Comparison of ENCODE assay signal across 31 cellular contexts in genomic region chr17:44465276-44465675, GRCh38.
"Had no signal": no experiment of that assay in that cellular context is flagged by ENCODE, and none has a peak within 500 bp of the region (broad histone marks: within the 10 kb centered on the region; RNA-seq: fewer than 3 reads in every experiment).

No MANE protein-coding gene starts in this region.

- H3K4me3 ChIP-seq: ascending aorta, breast epithelium, cardiac muscle cell, colonic mucosa, dorsolateral prefrontal cortex, heart left ventricle had no signal

- H3K36me3 Mint-ChIP-seq: activated naive CD4-positive, alpha-beta T cell treated with anti-CD3 and anti-CD28 coated beads, Interleukin-2, amount 50 U/mL, for 72 hours had no signal

- H3K27me3 ChIP-seq: ascending aorta, breast epithelium, cardiac muscle cell, colonic mucosa, dorsolateral prefrontal cortex, heart left ventricle had no signal

- H3K9me3 Mint-ChIP-seq: activated CD4-positive, alpha-beta memory T cell treated with anti-CD3 and anti-CD28 coated beads, Interleukin-2, amount 10 ng/mL, durations not matched to agents 7 days and 5 days; activated CD4-positive, alpha-beta T cell treated with anti-CD3 and anti-CD28 coated beads, Interleukin-2, amount 10 ng/mL, durations not matched to agents 7 days and 5 days; activated naive CD4-positive, alpha-beta T cell treated with anti-CD3 and anti-CD28 coated beads, Interleukin-2, amount 10 ng/mL, durations not matched to agents 7 days and 5 days; activated naive CD4-positive, alpha-beta T cell treated with anti-CD3 and anti-CD28 coated beads, Interleukin-2, amount 50 U/mL, for 72 hours; activated naive CD8-positive, alpha-beta T cell treated with anti-CD3 and anti-CD28 coated beads, Interleukin-2, amount 10 ng/mL, durations not matched to agents 7 days and 5 days; activated T-cell treated with anti-CD3 and anti-CD28 coated beads, Interleukin-2, amount 50 U/mL, for 24 hours; activated T-cell treated with anti-CD3 and anti-CD28 coated beads, Interleukin-2, amount 50 U/mL, for 72 hours; dendritic cell treated with granulocyte-macrophage colony-stimulating factor and Interleukin-4, amounts not matched to agents 40 ng/mL and 50 ng/mL, for 4 days; endodermal cell had no signal

- H3K9me3 ChIP-seq: ascending aorta, breast epithelium, colonic mucosa had no signal

- ATAC-seq: activated naive CD4-positive, alpha-beta T cell treated with anti-CD3 and anti-CD28 coated beads, Interleukin-2, amount 50 U/mL, for 72 hours; activated T-cell treated with anti-CD3 and anti-CD28 coated beads, Interleukin-2, amount 50 U/mL, for 72 hours; esophagus mucosa; heart left ventricle had no signal

- H3K4me3 Mint-ChIP-seq: activated CD4-positive, alpha-beta memory T cell treated with anti-CD3 and anti-CD28 coated beads, Interleukin-2, amount 10 ng/mL, durations not matched to agents 7 days and 5 days; activated CD4-positive, alpha-beta T cell treated with anti-CD3 and anti-CD28 coated beads, Interleukin-2, amount 10 ng/mL, durations not matched to agents 7 days and 5 days; activated naive CD4-positive, alpha-beta T cell treated with anti-CD3 and anti-CD28 coated beads, Interleukin-2, amount 10 ng/mL, durations not matched to agents 7 days and 5 days; activated naive CD8-positive, alpha-beta T cell treated with anti-CD3 and anti-CD28 coated beads, Interleukin-2, amount 10 ng/mL, durations not matched to agents 7 days and 5 days; activated T-cell treated with anti-CD3 and anti-CD28 coated beads, Interleukin-2, amount 50 U/mL, for 24 hours; activated T-cell treated with anti-CD3 and anti-CD28 coated beads, Interleukin-2, amount 50 U/mL, for 72 hours; brain; dendritic cell treated with granulocyte-macrophage colony-stimulating factor and Interleukin-4, amounts not matched to agents 40 ng/mL and 50 ng/mL, for 4 days; endodermal cell had no signal

- H3K27me3 Mint-ChIP-seq: activated CD4-positive, alpha-beta memory T cell treated with anti-CD3 and anti-CD28 coated beads, Interleukin-2, amount 10 ng/mL, durations not matched to agents 7 days and 5 days; activated CD4-positive, alpha-beta T cell treated with anti-CD3 and anti-CD28 coated beads, Interleukin-2, amount 10 ng/mL, durations not matched to agents 7 days and 5 days; activated naive CD4-positive, alpha-beta T cell treated with anti-CD3 and anti-CD28 coated beads, Interleukin-2, amount 10 ng/mL, durations not matched to agents 7 days and 5 days; activated naive CD8-positive, alpha-beta T cell treated with anti-CD3 and anti-CD28 coated beads, Interleukin-2, amount 10 ng/mL, durations not matched to agents 7 days and 5 days; activated T-cell treated with anti-CD3 and anti-CD28 coated beads, Interleukin-2, amount 50 U/mL, for 24 hours; brain; dendritic cell treated with granulocyte-macrophage colony-stimulating factor and Interleukin-4, amounts not matched to agents 40 ng/mL and 50 ng/mL, for 4 days had no signal

- H3K4me1 ChIP-seq: breast epithelium, colonic mucosa had no signal

- FAIRE-seq: frontal cortex had no signal

- H3K27ac ChIP-seq: ascending aorta, breast epithelium, cardiac muscle cell, colonic mucosa, dorsolateral prefrontal cortex, heart left ventricle had no signal

- H3K36me3 ChIP-seq: breast epithelium, colonic mucosa had no signal

- H3K27ac Mint-ChIP-seq: activated CD4-positive, alpha-beta memory T cell treated with anti-CD3 and anti-CD28 coated beads, Interleukin-2, amount 10 ng/mL, durations not matched to agents 7 days and 5 days; activated CD4-positive, alpha-beta T cell treated with anti-CD3 and anti-CD28 coated beads, Interleukin-2, amount 10 ng/mL, durations not matched to agents 7 days and 5 days; activated naive CD4-positive, alpha-beta T cell treated with anti-CD3 and anti-CD28 coated beads, Interleukin-2, amount 10 ng/mL, durations not matched to agents 7 days and 5 days; activated naive CD4-positive, alpha-beta T cell treated with anti-CD3 and anti-CD28 coated beads, Interleukin-2, amount 50 U/mL, for 72 hours; activated naive CD8-positive, alpha-beta T cell treated with anti-CD3 and anti-CD28 coated beads, Interleukin-2, amount 10 ng/mL, durations not matched to agents 7 days and 5 days; activated T-cell treated with anti-CD3 and anti-CD28 coated beads, Interleukin-2, amount 50 U/mL, for 72 hours; dendritic cell treated with granulocyte-macrophage colony-stimulating factor and Interleukin-4, amounts not matched to agents 40 ng/mL and 50 ng/mL, for 4 days; endodermal cell had no signal

- DNase-seq: activated CD4-positive, alpha-beta memory T cell treated with anti-CD3 and anti-CD28 coated beads, Interleukin-2, amount 10 ng/mL, durations not matched to agents 7 days and 5 days; activated CD4-positive, alpha-beta T cell treated with anti-CD3 and anti-CD28 coated beads for 1 hour; activated CD4-positive, alpha-beta T cell treated with anti-CD3 and anti-CD28 coated beads for 4 hours; activated CD4-positive, alpha-beta T cell treated with anti-CD3 and anti-CD28 coated beads, Interleukin-2, amount 10 ng/mL, durations not matched to agents 7 days and 5 days; activated CD4-positive, alpha-beta T cell treated with anti-CD3 and anti-CD28 coated beads, Interleukin-2, amount 50 U/mL, for 4 hours; activated CD8-positive, alpha-beta memory T cell treated with anti-CD3 and anti-CD28 coated beads, Interleukin-2, amount 50 U/mL, for 48 hours; activated gamma-delta T cell; activated naive CD4-positive, alpha-beta T cell; activated naive CD4-positive, alpha-beta T cell treated with anti-CD3 and anti-CD28 coated beads, Interleukin-2, amount 10 ng/mL, durations not matched to agents 7 days and 5 days; activated naive CD8-positive, alpha-beta T cell treated with anti-CD3 and anti-CD28 coated beads, Interleukin-2, amount 10 ng/mL, durations not matched to agents 7 days and 5 days; activated T-cell treated with anti-CD3 and anti-CD28 coated beads for 4 hours; activated T-cell treated with anti-CD3 and anti-CD28 coated beads, Interleukin-2, amount 50 U/mL, for 24 hours; activated T-cell treated with anti-CD3 and anti-CD28 coated beads, Interleukin-2, amount 50 U/mL, for 72 hours; central memory CD4-positive, alpha-beta T cell; cerebellar nuclear complex; colonic mucosa; dorsolateral prefrontal cortex; effector memory CD4-positive, alpha-beta T cell; endodermal cell; foreskin fibroblast; glutamatergic neuron; heart left ventricle; T-helper 2 cell had no signal
